ENCODE assay signal across 17 cellular contexts in the genomic region with DNA sequence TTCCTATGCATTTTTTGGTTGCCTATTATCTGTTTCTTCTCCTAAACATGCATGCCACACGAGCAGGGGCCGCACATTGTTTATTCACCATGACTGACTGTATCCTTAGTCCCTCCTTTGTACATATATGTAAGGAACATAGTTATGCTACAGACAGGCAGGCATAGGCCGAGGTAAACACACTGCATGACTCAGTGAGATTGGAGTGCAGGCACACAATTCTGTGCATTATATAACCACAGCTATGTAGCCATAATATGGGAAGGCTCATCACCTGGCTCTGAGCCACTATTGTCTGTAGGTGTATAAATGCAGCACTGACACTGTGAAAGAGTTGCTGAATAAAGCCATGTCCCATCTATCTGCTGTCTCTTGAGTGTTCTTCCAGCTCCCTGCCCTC.
DNase-seq lines count a peak whose midpoint lies in the region; ATAC-seq and TF ChIP-seq lines count a peak whose summit lies in the region.
"Had no signal": no experiment of that assay in that cellular context is flagged by ENCODE, and none has a peak within 500 bp of the region (broad histone marks: within the 10 kb centered on the region; RNA-seq: fewer than 3 reads in every experiment).

No MANE protein-coding gene starts in this region.

- H3K9ac ChIP-seq in DND-41 (ENCODE audit: low read depth, low read length) (no peak overlapping the region), mammary epithelial cell (ENCODE audit: insufficient read depth, low read length) (no peak overlapping the region)
- H3K9ac ChIP-seq: BLaER1 treated with 17β-estradiol and CSF1 and Interleukin-3, amounts not matched to agents 10 nM and 100 nM had no signal

- H3K4me3 ChIP-seq in DND-41 (ENCODE audit: low read depth in 1 of 2, low read length in 2 of 2) = no peak overlapping the region
- no peak overlapping the region for H3K4me3 ChIP-seq in mammary epithelial cell (replicated peaks in 1 of 3; ENCODE audit: insufficient read depth in 1 of 3, low read depth in 2 of 3, low read length in 3 of 3)
- no peak overlapping the region for H3K4me3 ChIP-seq in fibroblast of pulmonary artery (replicated peaks; ENCODE audit: low read depth, low read length)
- H3K4me3 ChIP-seq: BLaER1 treated with 17β-estradiol and CSF1 and Interleukin-3, amounts not matched to agents 10 nM and 100 nM; GM12878; HAP-1 had no signal

- H3K79me2 ChIP-seq in DND-41 (ENCODE audit: insufficient read depth, low read length) = no peaks in the 10 kb centered on the region
- H3K79me2 ChIP-seq in mammary epithelial cell (ENCODE audit: insufficient read depth, low read length) = no peaks in the 10 kb centered on the region

- intact Hi-C loops in mammary epithelial cell (cut with micrococcal nuclease) = no loop called here

- H2AFZ ChIP-seq in DND-41 (ENCODE audit: low read depth, low read length) (peak overlapping the region; percentile 81), mammary epithelial cell (ENCODE audit: low read depth, low read length) (no peak overlapping the region)

- CTCF ChIA-PET in mammary epithelial cell (lab: Charles Lee; ENCODE audit: low non-redundant PET) = no interaction called here

- dilution Hi-C loops in mammary epithelial cell (cut with HindIII; ENCODE audit: low sequenced_read_pairs) = no loop called here

- no peak for ATAC-seq in DND-41 (ENCODE audit: insufficient read depth, low read depth)
- ATAC-seq in HG02623 (IDR thresholded peaks at IDR 0.05; ENCODE audit: unreplicated experiment) = no peak
- ATAC-seq in GM21515 (IDR thresholded peaks at IDR 0.05; ENCODE audit: unreplicated experiment) = no peak
- no peak for ATAC-seq in HG02759 (IDR thresholded peaks at IDR 0.05; ENCODE audit: unreplicated experiment)

- TF ChIP-seq CTCF in DND-41 (IDR thresholded peaks at IDR 0.05; ENCODE audit: borderline replicate concordance, extremely low read depth, low read length, poor library complexity, severe bottlenecking) (no peak), mammary epithelial cell (conservative IDR thresholded peaks at IDR 0.05 in 1 of 2, IDR thresholded peaks at IDR 0.05 in 1 of 2; ENCODE audit: extremely low read depth in 1 of 2, insufficient read depth in 1 of 2, low read depth in 1 of 2, low read length in 2 of 2) (no peak), fibroblast of pulmonary artery (IDR thresholded peaks at IDR 0.05; ENCODE audit: low read length, missing control alignments) (no peak)

- H3K4me1 ChIP-seq in DND-41 (ENCODE audit: insufficient read depth, low read length) (peaks cover 22% of the 10 kb centered on the region), mammary epithelial cell (ENCODE audit: insufficient read depth, low read length) (no peaks in the 10 kb centered on the region)
- H3K4me1 ChIP-seq: BLaER1 treated with 17β-estradiol and CSF1 and Interleukin-3, amounts not matched to agents 10 nM and 100 nM; HAP-1 had no signal

- DNase-seq in DND-41 = no peak
- peak; percentile 10 for DNase-seq in RPMI7951 (ENCODE audit: low read depth)
- peak; percentile 37 for DNase-seq in mammary epithelial cell
- DNase-seq in fibroblast of pulmonary artery (ENCODE audit: low read depth) = peak; percentile 11
- no peak for DNase-seq in NCI-H2227 (lab: John Stamatoyannopoulos, UW; ENCODE audit: unreplicated experiment)
- DNase-seq: 8988T; AML-193; CD4-positive, CD25-positive, alpha-beta regulatory T cell; DMS53; HFFc6 had no signal

- no peaks in the 10 kb centered on the region for H3K36me3 ChIP-seq in DND-41 (ENCODE audit: insufficient read depth, low read length)
- H3K36me3 ChIP-seq in mammary epithelial cell (ENCODE audit: insufficient read depth, low read length) = no peaks in the 10 kb centered on the region
- H3K36me3 ChIP-seq: BLaER1 treated with 17β-estradiol and CSF1 and Interleukin-3, amounts not matched to agents 10 nM and 100 nM; HAP-1 had no signal

- H3K4me2 ChIP-seq in DND-41 (ENCODE audit: insufficient read depth, low read length) (no peak overlapping the region), mammary epithelial cell (ENCODE audit: insufficient read depth, low read depth, low read length) (no peak overlapping the region)
- H3K4me2 ChIP-seq: BLaER1 treated with 17β-estradiol and CSF1 and Interleukin-3, amounts not matched to agents 10 nM and 100 nM had no signal

- in situ Hi-C loops in mammary epithelial cell (cut with MboI; ENCODE audit: low sequenced_read_pairs in 2 of 2) = no loop called here

- H4K20me1 ChIP-seq in DND-41 (ENCODE audit: insufficient read depth, low read length) (no peaks in the 10 kb centered on the region), mammary epithelial cell (ENCODE audit: insufficient read depth, low read length) (no peaks in the 10 kb centered on the region)
- H4K20me1 ChIP-seq: BLaER1 treated with 17β-estradiol and CSF1 and Interleukin-3, amounts not matched to agents 10 nM and 100 nM had no signal

- WGBS in mammary epithelial cell (ENCODE audit: low coverage, missing lambda C conversion rate) = 48% methylated on average over 3 of the region's 3 CpGs

- H3K27me3 ChIP-seq in DND-41 (ENCODE audit: insufficient read depth, low read length, poor library complexity) = no peaks in the 10 kb centered on the region
- H3K27me3 ChIP-seq in mammary epithelial cell (ENCODE audit: insufficient read depth, low read length) = no peaks in the 10 kb centered on the region
- H3K27me3 ChIP-seq: BLaER1 treated with 17β-estradiol and CSF1 and Interleukin-3, amounts not matched to agents 10 nM and 100 nM had no signal

- no TSS peak for BruUV-seq in mammary epithelial cell (replicated peaks; lab: Mats Ljungman, UMichigan)

- peak overlapping the region; percentile 87 for H3K27ac ChIP-seq in DND-41 (ENCODE audit: low read length)
- no peak overlapping the region for H3K27ac ChIP-seq in mammary epithelial cell (ENCODE audit: insufficient read depth, low read depth, low read length)
- H3K27ac ChIP-seq: BLaER1 treated with 17β-estradiol and CSF1 and Interleukin-3, amounts not matched to agents 10 nM and 100 nM; HL-60 had no signal

- H3K9me3 ChIP-seq in DND-41 (ENCODE audit: insufficient read depth, low read length, severe bottlenecking) (no peaks in the 10 kb centered on the region), mammary epithelial cell (replicated peaks; ENCODE audit: insufficient read depth, low read length) (no peaks in the 10 kb centered on the region)
- H3K9me3 ChIP-seq: HAP-1 had no signal

Comparison
In these comparisons a context has a peak if more than half of its experiments do, and no peak if none do; other contexts are left out.
1. DNase-seq: peak in RPMI7951 (single experiment), mammary epithelial cell (single experiment) and fibroblast of pulmonary artery (single experiment); none in DND-41 (single experiment) and NCI-H2227 (single experiment).